In the genomic region with DNA sequence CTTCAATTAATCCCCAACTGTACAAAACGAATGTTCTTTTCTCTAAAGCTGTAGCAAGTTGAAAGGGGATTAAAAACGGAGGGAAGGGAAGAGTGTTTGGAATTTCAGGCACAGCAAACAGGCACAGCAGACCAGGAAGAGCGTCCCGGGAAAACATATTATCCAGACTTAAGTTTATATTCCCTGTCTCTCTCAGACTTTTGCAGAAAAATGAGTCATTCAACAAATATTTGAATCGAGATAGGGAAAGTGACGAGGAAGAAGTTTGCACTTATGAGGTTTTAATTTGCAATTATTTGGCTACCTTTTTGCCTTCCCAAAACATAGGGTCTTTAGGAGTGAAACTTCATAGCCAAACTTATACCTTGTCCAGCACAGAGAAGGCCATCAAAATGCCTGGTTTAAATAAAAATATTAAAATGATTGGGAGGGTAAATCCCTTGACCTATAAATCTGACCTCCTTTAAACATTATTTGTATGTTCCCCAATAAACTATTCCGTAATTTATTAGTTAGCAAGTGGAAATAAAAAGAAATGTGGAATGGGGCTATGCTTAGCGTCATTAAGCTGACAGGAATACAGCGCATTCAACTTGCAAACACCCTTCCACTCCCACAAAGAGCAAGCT, we compare ENCODE assay signal across 8 cellular contexts. TPM values are rescaled to one million over a fixed set of nuclear protein-coding genes. Genes with fewer than 3 reads are reported as not detected.
DNase-seq lines count a peak whose midpoint lies in the region; ATAC-seq and TF ChIP-seq lines count a peak whose summit lies in the region.

No MANE protein-coding gene starts in this region.

- peak overlapping the region; percentile 45 for H3K4me3 ChIP-seq in epithelial cell of esophagus (ENCODE audit: low read length)

- TF ChIP-seq CTCF in epithelial cell of esophagus (IDR thresholded peaks at IDR 0.05; ENCODE audit: insufficient read depth, low read depth, low read length, missing control alignments), result no peak
- TF ChIP-seq CTCF in omental fat pad (IDR thresholded peaks at IDR 0.05), result no peak

- peak; percentile 37 for DNase-seq in GM03348 (ENCODE audit: low spot score)
- DNase-seq in RKO (ENCODE audit: low spot score), result peak; percentile 80
- peak; percentile 46 for DNase-seq in epithelial cell of esophagus (ENCODE audit: low read depth)
- DNase-seq in omental fat pad (ENCODE audit: low spot score), result no peak
- no peak for DNase-seq in hippocampal formation (lab: John Stamatoyannopoulos, UW)
- no peak for DNase-seq in effector CD4-positive, alpha-beta T cell
- no peak for DNase-seq in epidermal melanocyte (ENCODE audit: insufficient read length, low spot score)

- ATAC-seq in HG02610 (IDR thresholded peaks at IDR 0.05; ENCODE audit: unreplicated experiment) (peak; percentile 86), omental fat pad (ENCODE audit: low FRiP score) (peak; percentile 91)

RNA-seq across cellular contexts. Expression of gene HFE, which starts 16.0 kb away (rescaled TPM):
- total RNA-seq in omental fat pad, result 10 to 100 TPM in 1 of 4 donors, 1 to 10 TPM in 3; 5.3 to 10.7 (median 8.8) TPM

Comparison
In these comparisons a context has a peak if more than half of its experiments do, and no peak if none do; other contexts are left out.
1. DNase-seq: peak in GM03348 (single experiment), RKO (single experiment) and epithelial cell of esophagus (single experiment); none in omental fat pad (single experiment), hippocampal formation (0 of 2), effector CD4-positive, alpha-beta T cell (single experiment) and epidermal melanocyte (single experiment).